In genomic region chr17:65208753-65209152, GRCh38 we compare ENCODE assay signal across 21 cellular contexts.
"Had no signal": no experiment of that assay in that cellular context is flagged by ENCODE, and none has a peak within 500 bp of the region (broad histone marks: within the 10 kb centered on the region; RNA-seq: fewer than 3 reads in every experiment).

No MANE protein-coding gene starts in this region.

- H3K4me3 Mint-ChIP-seq: immature natural killer cell; natural killer cell treated with Interleukin-12 subunit alpha and Interleukin-12 subunit beta and Interleukin-15 and Interleukin-18, amount 100 ng/mL, for 72 hours; type B pancreatic cell had no signal

- H3K9me3 ChIP-seq: esophagus muscularis mucosa, gastroesophageal sphincter, left ventricle myocardium inferior, lower lobe of right lung, neutrophil, suprapubic skin, thyroid gland had no signal

- ATAC-seq: gastroesophageal sphincter; left cardiac atrium; lower lobe of right lung; natural killer cell treated with Interleukin-12 subunit alpha and Interleukin-12 subunit beta and Interleukin-15 and Interleukin-18, amount 100 ng/mL, for 72 hours had no signal

- H3K27me3 Mint-ChIP-seq: natural killer cell treated with Interleukin-12 subunit alpha and Interleukin-12 subunit beta and Interleukin-15 and Interleukin-18, amount 100 ng/mL, for 72 hours; type B pancreatic cell had no signal

- H3K36me3 ChIP-seq: left ventricle myocardium inferior, lower lobe of right lung, neutrophil, suprapubic skin, thyroid gland had no signal

- H3K4me1 ChIP-seq: esophagus muscularis mucosa, gastroesophageal sphincter, left ventricle myocardium inferior, lower lobe of right lung, suprapubic skin, thyroid gland had no signal

- DNase-seq: cortex of kidney; dorsolateral prefrontal cortex; effector memory CD4-positive, alpha-beta T cell; immature natural killer cell; left cardiac atrium; left ventricle myocardium inferior; lower lobe of right lung; mesenchymal stem cell; midbrain; posterior cingulate gyrus; small intestine; stimulated activated CD4-positive, alpha-beta T cell treated with anti-CD3 and anti-CD28 coated beads, Interleukin-12 subunit alpha, Interleukin-12 subunit beta, amount 100 ng/mL, for 4 hours; stimulated activated naive CD4-positive, alpha-beta T cell treated with Interleukin-2 at 50 U/mL for 16 hours; thyroid gland had no signal

- H3K27ac Mint-ChIP-seq: immature natural killer cell; natural killer cell treated with Interleukin-12 subunit alpha and Interleukin-12 subunit beta and Interleukin-15 and Interleukin-18, amount 100 ng/mL, for 72 hours; type B pancreatic cell had no signal

- H3K36me3 Mint-ChIP-seq: natural killer cell treated with Interleukin-12 subunit alpha and Interleukin-12 subunit beta and Interleukin-15 and Interleukin-18, amount 100 ng/mL, for 72 hours; type B pancreatic cell had no signal

- H3K27ac ChIP-seq: dorsolateral prefrontal cortex, epithelial cell of prostate, esophagus muscularis mucosa, gastroesophageal sphincter, left ventricle myocardium inferior, lower lobe of right lung, neutrophil, suprapubic skin, thyroid gland had no signal

- H3K4me3 ChIP-seq: dorsolateral prefrontal cortex, esophagus muscularis mucosa, gastroesophageal sphincter, left ventricle myocardium inferior, lower lobe of right lung, suprapubic skin, thyroid gland had no signal

- H3K27me3 ChIP-seq: dorsolateral prefrontal cortex, esophagus muscularis mucosa, gastroesophageal sphincter, suprapubic skin, thyroid gland had no signal

- H3K9me3 Mint-ChIP-seq: immature natural killer cell; natural killer cell treated with Interleukin-12 subunit alpha and Interleukin-12 subunit beta and Interleukin-15 and Interleukin-18, amount 100 ng/mL, for 72 hours; type B pancreatic cell had no signal
